Comparison of ENCODE assay signal across 28 cellular contexts in genomic region chr22:20273720-20274119, GRCh38.
"Had no signal": no experiment of that assay in that cellular context is flagged by ENCODE, and none has a peak within 500 bp of the region (broad histone marks: within the 10 kb centered on the region; RNA-seq: fewer than 3 reads in every experiment).

No MANE protein-coding gene starts in this region.

- DNase-seq: effector memory CD8-positive, alpha-beta T cell; esophagus squamous epithelium; foreskin fibroblast; head of caudate nucleus; kidney; left cardiac atrium; left ventricle myocardium inferior; mesenchymal stem cell; midbrain; naive thymus-derived CD4-positive, alpha-beta T cell; nephron progenitor cell; posterior cingulate gyrus; sigmoid colon; small intestine; stimulated activated CD4-positive, alpha-beta T cell treated with anti-CD3 and anti-CD28 coated beads, Interleukin-12 subunit alpha, Interleukin-12 subunit beta, amount 100 ng/mL, for 4 hours; stimulated activated CD4-positive, alpha-beta T cell treated with anti-CD3 and anti-CD28 coated beads, Interleukin-2, amount 100 ng/mL, for 48 hours; stimulated activated CD8-positive, alpha-beta memory T cell treated with anti-CD3 and anti-CD28 coated beads, Interleukin-4, amount 100 ng/mL, for 48 hours; stimulated activated naive CD8-positive, alpha-beta T cell treated with anti-CD3 and anti-CD28 coated beads, Interleukin-15, Interleukin-2, amounts not matched to agents 100 U/mL and 50 U/mL, for 24 hours; tibial artery; uterus had no signal

- H3K4me1 ChIP-seq: right atrium auricular region had no signal

- H3K36me3 ChIP-seq: esophagus squamous epithelium, left ventricle myocardium inferior, neutrophil, right atrium auricular region, sigmoid colon, suprapubic skin, tibial artery, upper lobe of left lung, uterus had no signal

- H3K27me3 ChIP-seq: hepatocyte, neutrophil, right atrium auricular region, suprapubic skin, upper lobe of left lung, uterus had no signal

- H3K9me3 ChIP-seq: esophagus squamous epithelium, left ventricle myocardium inferior, neutrophil, right atrium auricular region, sigmoid colon, suprapubic skin, tibial artery, upper lobe of left lung, uterus had no signal

- H2AFZ ChIP-seq: hepatocyte had no signal

- H3K27ac ChIP-seq: epithelial cell of prostate, esophagus squamous epithelium, hepatocyte, left ventricle myocardium inferior, neutrophil, right atrium auricular region, sigmoid colon, suprapubic skin, tibial artery, upper lobe of left lung, uterus had no signal

- H3K4me3 Mint-ChIP-seq: effector memory CD8-positive, alpha-beta T cell; naive thymus-derived CD4-positive, alpha-beta T cell; nephron progenitor cell; stimulated activated effector memory CD8-positive, alpha-beta T cell treated with anti-CD3 and anti-CD28 coated beads, Interleukin-12 subunit alpha, Interleukin-12 subunit beta, amount 100 ng/mL, for 72 hours had no signal

- H3K27ac Mint-ChIP-seq: effector memory CD8-positive, alpha-beta T cell; naive thymus-derived CD4-positive, alpha-beta T cell; nephron progenitor cell; stimulated activated effector memory CD8-positive, alpha-beta T cell treated with anti-CD3 and anti-CD28 coated beads, Interleukin-12 subunit alpha, Interleukin-12 subunit beta, amount 100 ng/mL, for 72 hours had no signal

- H3K36me3 Mint-ChIP-seq: naive thymus-derived CD4-positive, alpha-beta T cell; stimulated activated effector memory CD8-positive, alpha-beta T cell treated with anti-CD3 and anti-CD28 coated beads, Interleukin-12 subunit alpha, Interleukin-12 subunit beta, amount 100 ng/mL, for 72 hours had no signal

- H3K4me3 ChIP-seq: esophagus squamous epithelium, hepatocyte, left ventricle myocardium inferior, lung, right atrium auricular region, sigmoid colon, suprapubic skin, tibial artery, upper lobe of left lung, uterus had no signal

- H3K9me3 Mint-ChIP-seq: effector memory CD8-positive, alpha-beta T cell; naive thymus-derived CD4-positive, alpha-beta T cell; nephron progenitor cell; stimulated activated effector memory CD8-positive, alpha-beta T cell treated with anti-CD3 and anti-CD28 coated beads, Interleukin-12 subunit alpha, Interleukin-12 subunit beta, amount 100 ng/mL, for 72 hours had no signal

- ATAC-seq: effector memory CD8-positive, alpha-beta T cell; naive thymus-derived CD4-positive, alpha-beta T cell; stimulated activated effector memory CD8-positive, alpha-beta T cell treated with anti-CD3 and anti-CD28 coated beads, Interleukin-12 subunit alpha, Interleukin-12 subunit beta, amount 100 ng/mL, for 72 hours; stimulated activated naive CD8-positive, alpha-beta T cell treated with anti-CD3 and anti-CD28 coated beads, Interleukin-15, Interleukin-2, amounts not matched to agents 100 U/mL and 50 U/mL, for 24 hours had no signal

- H3K4me2 ChIP-seq: hepatocyte had no signal

- H3K27me3 Mint-ChIP-seq: effector memory CD8-positive, alpha-beta T cell; naive thymus-derived CD4-positive, alpha-beta T cell had no signal
